11 cellular contexts compared by ENCODE assay signal in genomic region chr3:107957506-107957905, GRCh38.
DNase-seq lines count a peak whose midpoint lies in the region.
"Had no signal": no experiment of that assay in that cellular context is flagged by ENCODE, and none has a peak within 500 bp of the region (broad histone marks: within the 10 kb centered on the region; RNA-seq: fewer than 3 reads in every experiment).

No MANE protein-coding gene starts in this region.

- peak; percentile 30 for DNase-seq in MV-4-11 (lab: John Stamatoyannopoulos, UW)
- DNase-seq in activated T-cell treated with anti-CD3 and anti-CD28 coated beads, Interleukin-2, amount 50 U/mL, for 48 hours = no peak
- DNase-seq in NCI-H774 (lab: John Stamatoyannopoulos, UW) = no peak
- no peak for DNase-seq in NCI-H2227 (lab: John Stamatoyannopoulos, UW; ENCODE audit: unreplicated experiment)
- DNase-seq in NCI-H345 treated with DMSO at 0.1 percent for 48 hours (lab: John Stamatoyannopoulos, UW; ENCODE audit: unreplicated experiment) = no peak
- DNase-seq: activated naive CD4-positive, alpha-beta T cell treated with anti-CD3 and anti-CD28 coated beads, Interleukin-2, amount 10 ng/mL, durations not matched to agents 7 days and 5 days; DMS 273 treated with DMSO at 0.1 percent for 48 hours; immature natural killer cell had no signal

- H3K9me3 ChIP-seq in esophagus (ENCODE audit: control insufficient read depth in 2 of 2, insufficient read depth in 1 of 2, low read depth in 1 of 2, low read length in 1 of 2) (no peaks in the 10 kb centered on the region), mucosa of rectum (ENCODE audit: control insufficient read depth in 2 of 2, low read length in 2 of 2) (no peaks in the 10 kb centered on the region)

- peaks cover 0 to 2% of the 10 kb centered on the region in 2 donors for H3K36me3 ChIP-seq in esophagus (ENCODE audit: control insufficient read depth in 2 of 2, insufficient read depth in 2 of 2, low read length in 1 of 2)
- no peaks in the 10 kb centered on the region for H3K36me3 ChIP-seq in mucosa of rectum (ENCODE audit: control insufficient read depth in 2 of 2, insufficient read depth in 2 of 2, low read length in 2 of 2)

- H3K4me1 ChIP-seq in esophagus (ENCODE audit: control insufficient read depth in 2 of 2, insufficient read depth in 2 of 2, low read length in 1 of 2) (peaks cover 0 to 2% of the 10 kb centered on the region in 2 donors), mucosa of rectum (ENCODE audit: control insufficient read depth in 2 of 2, insufficient read depth in 2 of 2, low read length in 2 of 2) (peaks cover 0 to 2% of the 10 kb centered on the region in 2 donors)

- H3K4me3 ChIP-seq in esophagus (ENCODE audit: low read depth in 1 of 2, low read length in 2 of 2) (no peak overlapping the region), mucosa of rectum (ENCODE audit: low read length in 2 of 2) (peak overlapping the region; percentile 2 to 39)

- no peak overlapping the region for H3K9ac ChIP-seq in mucosa of rectum (ENCODE audit: low read depth in 1 of 2, low read length in 2 of 2)

- WGBS in esophagus, 2 donors = 42 to 48% methylated on average over 2 of the region's 2 CpGs

- peak overlapping the region; percentile 1 to 42 for H3K27ac ChIP-seq in esophagus (ENCODE audit: low read depth in 2 of 2, low read length in 1 of 2)
- peak overlapping the region; percentile 29 to 36 for H3K27ac ChIP-seq in mucosa of rectum (ENCODE audit: low read depth in 2 of 2, low read length in 2 of 2)
- peak overlapping the region; percentile 70 for H3K27ac ChIP-seq in temporal lobe (ENCODE audit: low read depth, low read length)

- H3K27me3 ChIP-seq in esophagus (ENCODE audit: control insufficient read depth in 1 of 2, insufficient read depth in 2 of 2, low read length in 2 of 2) (no peaks in the 10 kb centered on the region), mucosa of rectum (ENCODE audit: control insufficient read depth in 2 of 2, insufficient read depth in 2 of 2, low read length in 2 of 2) (no peaks in the 10 kb centered on the region)

Comparison
In these comparisons a context has a peak if more than half of its experiments do, and no peak if none do; other contexts are left out.
1. H3K4me3 ChIP-seq: peak in mucosa of rectum (2 of 2); none in esophagus (0 of 2).
2. Peak in every context shown above with its lines, with median percentiles within 50 percentile points of each other: H3K27ac ChIP-seq.